1 cellular context compared by ENCODE assay signal in the genomic region with DNA sequence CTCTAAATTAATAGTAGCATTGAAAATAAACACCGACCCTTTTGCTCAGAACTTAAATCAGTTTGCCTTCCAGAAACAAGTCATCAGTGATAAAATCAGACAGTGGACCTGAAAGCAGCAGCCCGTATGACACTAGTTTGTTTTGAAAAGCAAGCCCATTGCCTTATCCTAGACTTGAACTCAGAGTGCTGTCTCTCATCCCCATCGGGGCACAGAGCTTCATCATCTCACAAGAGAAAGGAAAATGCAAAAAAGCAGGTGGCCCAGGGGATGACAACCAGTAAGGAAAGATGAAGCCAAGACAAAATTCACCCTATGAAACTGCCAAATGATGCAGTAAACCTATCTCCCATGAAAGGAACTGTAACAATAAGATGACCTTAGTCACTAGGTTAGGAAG.
TF ChIP-seq lines count a peak whose summit lies in the region.

No MANE protein-coding gene starts in this region.

TF ChIP-seq in HepG2, 621 proteins besides CTCF, POLR2A, EP300 and RAD21 (continued from another document):
- TF ChIP-seq, protein P1, sequence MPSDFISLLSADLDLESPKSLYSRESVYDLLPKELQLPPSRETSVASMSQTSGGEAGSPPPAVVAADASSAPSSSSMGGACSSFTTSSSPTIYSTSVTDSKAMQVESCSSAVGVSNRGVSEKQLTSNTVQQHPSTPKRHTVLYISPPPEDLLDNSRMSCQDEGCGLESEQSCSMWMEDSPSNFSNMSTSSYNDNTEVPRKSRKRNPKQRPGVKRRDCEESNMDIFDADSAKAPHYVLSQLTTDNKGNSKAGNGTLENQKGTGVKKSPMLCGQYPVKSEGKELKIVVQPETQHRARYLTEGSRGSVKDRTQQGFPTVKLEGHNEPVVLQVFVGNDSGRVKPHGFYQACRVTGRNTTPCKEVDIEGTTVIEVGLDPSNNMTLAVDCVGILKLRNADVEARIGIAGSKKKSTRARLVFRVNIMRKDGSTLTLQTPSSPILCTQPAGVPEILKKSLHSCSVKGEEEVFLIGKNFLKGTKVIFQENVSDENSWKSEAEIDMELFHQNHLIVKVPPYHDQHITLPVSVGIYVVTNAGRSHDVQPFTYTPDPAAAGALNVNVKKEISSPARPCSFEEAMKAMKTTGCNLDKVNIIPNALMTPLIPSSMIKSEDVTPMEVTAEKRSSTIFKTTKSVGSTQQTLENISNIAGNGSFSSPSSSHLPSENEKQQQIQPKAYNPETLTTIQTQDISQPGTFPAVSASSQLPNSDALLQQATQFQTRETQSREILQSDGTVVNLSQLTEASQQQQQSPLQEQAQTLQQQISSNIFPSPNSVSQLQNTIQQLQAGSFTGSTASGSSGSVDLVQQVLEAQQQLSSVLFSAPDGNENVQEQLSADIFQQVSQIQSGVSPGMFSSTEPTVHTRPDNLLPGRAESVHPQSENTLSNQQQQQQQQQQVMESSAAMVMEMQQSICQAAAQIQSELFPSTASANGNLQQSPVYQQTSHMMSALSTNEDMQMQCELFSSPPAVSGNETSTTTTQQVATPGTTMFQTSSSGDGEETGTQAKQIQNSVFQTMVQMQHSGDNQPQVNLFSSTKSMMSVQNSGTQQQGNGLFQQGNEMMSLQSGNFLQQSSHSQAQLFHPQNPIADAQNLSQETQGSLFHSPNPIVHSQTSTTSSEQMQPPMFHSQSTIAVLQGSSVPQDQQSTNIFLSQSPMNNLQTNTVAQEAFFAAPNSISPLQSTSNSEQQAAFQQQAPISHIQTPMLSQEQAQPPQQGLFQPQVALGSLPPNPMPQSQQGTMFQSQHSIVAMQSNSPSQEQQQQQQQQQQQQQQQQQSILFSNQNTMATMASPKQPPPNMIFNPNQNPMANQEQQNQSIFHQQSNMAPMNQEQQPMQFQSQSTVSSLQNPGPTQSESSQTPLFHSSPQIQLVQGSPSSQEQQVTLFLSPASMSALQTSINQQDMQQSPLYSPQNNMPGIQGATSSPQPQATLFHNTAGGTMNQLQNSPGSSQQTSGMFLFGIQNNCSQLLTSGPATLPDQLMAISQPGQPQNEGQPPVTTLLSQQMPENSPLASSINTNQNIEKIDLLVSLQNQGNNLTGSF (CRISPR knock-in tag; IDR thresholded peaks at IDR 0.05), result no peak
- no peak for TF ChIP-seq ZNF12 (CRISPR knock-in tag; IDR thresholded peaks at IDR 0.05)
- no peak for TF ChIP-seq POLR2G (IDR thresholded peaks at IDR 0.05; ENCODE audit: low read depth, low read length)
- no peak for TF ChIP-seq RFX3 (CRISPR knock-in tag; IDR thresholded peaks at IDR 0.05)
- TF ChIP-seq TARDBP (CRISPR knock-in tag; IDR thresholded peaks at IDR 0.05), result no peak
- TF ChIP-seq ZBTB3 (CRISPR knock-in tag; IDR thresholded peaks at IDR 0.05; ENCODE audit: borderline replicate concordance, low read depth), result no peak
- no peak for TF ChIP-seq ATRX (CRISPR knock-in tag; IDR thresholded peaks at IDR 0.05; ENCODE audit: borderline replicate concordance)
- TF ChIP-seq ADNP (CRISPR knock-in tag; IDR thresholded peaks at IDR 0.05), result no peak
- no peak for TF ChIP-seq HNRNPUL1 (IDR thresholded peaks at IDR 0.05; ENCODE audit: low read depth, low read length)
- TF ChIP-seq, protein P2, sequence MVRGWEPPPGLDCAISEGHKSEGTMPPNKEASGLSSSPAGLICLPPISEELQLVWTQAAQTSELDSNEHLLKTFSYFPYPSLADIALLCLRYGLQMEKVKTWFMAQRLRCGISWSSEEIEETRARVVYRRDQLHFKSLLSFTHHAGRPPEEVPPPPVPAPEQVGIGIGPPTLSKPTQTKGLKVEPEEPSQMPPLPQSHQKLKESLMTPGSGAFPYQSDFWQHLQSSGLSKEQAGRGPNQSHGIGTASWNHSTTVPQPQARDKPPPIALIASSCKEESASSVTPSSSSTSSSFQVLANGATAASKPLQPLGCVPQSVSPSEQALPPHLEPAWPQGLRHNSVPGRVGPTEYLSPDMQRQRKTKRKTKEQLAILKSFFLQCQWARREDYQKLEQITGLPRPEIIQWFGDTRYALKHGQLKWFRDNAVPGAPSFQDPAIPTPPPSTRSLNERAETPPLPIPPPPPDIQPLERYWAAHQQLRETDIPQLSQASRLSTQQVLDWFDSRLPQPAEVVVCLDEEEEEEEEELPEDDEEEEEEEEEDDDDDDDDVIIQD (CRISPR knock-in tag; IDR thresholded peaks at IDR 0.05; ENCODE audit: low read depth), result no peak
- TF ChIP-seq CEBPB (IDR thresholded peaks at IDR 0.05; ENCODE audit: borderline replicate concordance, low read depth, low read length), result no peak
- no peak for TF ChIP-seq SOX6 (IDR thresholded peaks at IDR 0.05)
- TF ChIP-seq SOX6 (CRISPR knock-in tag; IDR thresholded peaks at IDR 0.05), result no peak
- TF ChIP-seq NRL (CRISPR knock-in tag; IDR thresholded peaks at IDR 0.05; ENCODE audit: borderline replicate concordance), result no peak
TF ChIP-seq in HepG2: peak in this region for 0.
